ENCODE assay signal across 1 cellular context in genomic region chr5:119304439-119304838, GRCh38.
TF ChIP-seq lines count a peak whose summit lies in the region.

No MANE protein-coding gene starts in this region.

TF ChIP-seq in SK-N-SH treated with all-trans-retinoic acid at 6 μM for 48 hours, 23 proteins besides CTCF, POLR2A, EP300 and RAD21 (continued from another document):
- TF ChIP-seq TSHZ2 (CRISPR knock-in tag; IDR thresholded peaks at IDR 0.05) (no peak), ISL1 (CRISPR knock-in tag; IDR thresholded peaks at IDR 0.05) (peak; percentile 63), PPARA (CRISPR knock-in tag; IDR thresholded peaks at IDR 0.05; ENCODE audit: borderline replicate concordance) (no peak), ARNTL (CRISPR knock-in tag; IDR thresholded peaks at IDR 0.05; ENCODE audit: borderline replicate concordance, low read depth) (no peak), OSR1 (CRISPR knock-in tag; IDR thresholded peaks at IDR 0.05) (no peak), CSRNP3 (CRISPR knock-in tag; IDR thresholded peaks at IDR 0.05) (no peak), POU6F1 (CRISPR knock-in tag; IDR thresholded peaks at IDR 0.05; ENCODE audit: borderline replicate concordance, low read depth) (no peak), RARB (CRISPR knock-in tag; IDR thresholded peaks at IDR 0.05) (no peak)
